2 cellular contexts compared by ENCODE assay signal in the genomic region with DNA sequence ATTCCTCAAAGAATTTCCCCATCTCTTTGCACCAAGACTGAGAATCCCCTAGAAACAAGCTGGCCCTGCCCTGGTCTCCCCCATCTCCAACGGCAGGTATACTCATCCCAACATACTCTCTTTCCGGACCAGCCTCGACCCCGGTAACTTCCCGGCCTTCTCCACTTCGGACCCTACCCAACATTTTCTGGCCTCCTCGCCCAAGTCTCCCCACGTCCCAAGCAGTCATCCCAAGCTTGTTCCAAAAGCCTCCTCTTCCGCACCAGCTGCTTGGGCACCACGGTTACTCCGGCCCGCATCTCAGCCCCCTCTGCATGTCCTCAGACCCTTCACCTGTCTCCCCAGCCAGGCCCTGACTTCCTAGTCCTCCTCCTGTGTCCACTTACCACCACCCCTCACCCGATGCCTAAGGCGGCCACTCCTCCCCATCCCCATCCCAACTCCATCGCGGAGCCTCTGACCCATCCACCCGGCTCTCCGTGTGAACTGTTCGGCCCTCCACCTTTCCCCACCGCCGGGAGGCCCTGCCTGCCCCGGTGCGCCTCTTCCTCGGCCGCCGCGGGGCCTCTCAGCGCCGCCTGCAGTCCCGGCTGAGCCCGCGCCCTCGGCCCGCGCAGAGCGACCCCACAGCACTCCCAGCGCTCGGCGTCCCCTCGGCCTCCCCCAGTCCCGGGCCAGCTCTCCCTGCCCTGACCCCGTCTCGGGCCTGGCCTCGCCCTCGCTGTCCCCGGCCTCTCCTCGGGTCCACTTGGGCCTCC.
TF ChIP-seq lines count a peak whose summit lies in the region.

No MANE protein-coding gene starts in this region.

TF ChIP-seq in IMR-90, 13 proteins besides CTCF, POLR2A, EP300 and RAD21:
- TF ChIP-seq SMC3 (IDR thresholded peaks at IDR 0.05; ENCODE audit: low read depth, low read length) = 0 out of 2 replicates have a peak, but pooled peaks have one; percentile 8
- no peak for TF ChIP-seq CEBPB (IDR thresholded peaks at IDR 0.05; ENCODE audit: low read depth, low read length)

TF ChIP-seq in endothelial cell of umbilical vein, 7 proteins besides CTCF, POLR2A, EP300 and RAD21:
- TF ChIP-seq EZH2 (IDR thresholded peaks at IDR 0.05; ENCODE audit: borderline replicate concordance, low read depth, low read length, severe bottlenecking) (no peak), MAX (IDR thresholded peaks at IDR 0.05; ENCODE audit: insufficient read depth, insufficient read length) (no peak), FOS (IDR thresholded peaks at IDR 0.05; ENCODE audit: borderline replicate concordance, insufficient read depth, low read length) (no peak), MYC (IDR thresholded peaks at IDR 0.05; ENCODE audit: low read depth, low read length) (no peak), JUN (IDR thresholded peaks at IDR 0.05; ENCODE audit: borderline replicate concordance, insufficient read depth, insufficient read length, low read depth) (no peak), GATA2 (IDR thresholded peaks at IDR 0.05; ENCODE audit: insufficient read depth, insufficient read length, low read depth, low read length) (no peak), POLR2AphosphoS5 (IDR thresholded peaks at IDR 0.05; ENCODE audit: insufficient read depth, low read depth, low read length) (no peak)
